Comparison of ENCODE assay signal across 2 cellular contexts in genomic region chr7:119733480-119733879, GRCh38.
TF ChIP-seq lines count a peak whose summit lies in the region.

No MANE protein-coding gene starts in this region.

TF ChIP-seq in Ishikawa, 13 proteins besides CTCF, POLR2A, EP300 and RAD21:
- TF ChIP-seq REST (IDR thresholded peaks at IDR 0.05; ENCODE audit: low read depth) (peak; percentile 55), NFIC (IDR thresholded peaks at IDR 0.05) (no peak)
TF ChIP-seq in Ishikawa: peak in this region for 1.

TF ChIP-seq in endothelial cell of umbilical vein, 7 proteins besides CTCF, POLR2A, EP300 and RAD21 (continued from another document):
- TF ChIP-seq JUN (IDR thresholded peaks at IDR 0.05; ENCODE audit: borderline replicate concordance, insufficient read depth, insufficient read length, low read depth) (no peak), MAX (IDR thresholded peaks at IDR 0.05; ENCODE audit: insufficient read depth, insufficient read length) (no peak)
